Comparison of ENCODE assay signal across 31 cellular contexts in the genomic region with DNA sequence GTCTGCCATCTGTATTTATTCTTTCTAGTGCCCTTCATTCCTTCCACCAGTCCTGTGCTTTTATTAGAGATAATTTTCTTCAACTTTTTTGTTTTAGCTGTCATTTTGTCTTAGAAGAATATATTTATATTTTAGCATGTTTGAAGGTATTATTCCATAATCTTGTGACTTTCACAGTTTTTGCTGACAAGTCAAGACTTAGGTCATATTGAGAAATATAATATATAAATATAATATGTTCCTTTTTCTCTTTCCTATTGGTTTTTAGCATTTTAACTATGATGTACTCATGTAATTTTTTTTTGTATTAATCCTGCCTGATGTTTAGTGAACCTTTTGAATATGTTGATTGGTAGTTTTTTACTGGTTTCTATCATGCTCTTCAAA.
"Had no signal": no experiment of that assay in that cellular context is flagged by ENCODE, and none has a peak within 500 bp of the region (broad histone marks: within the 10 kb centered on the region; RNA-seq: fewer than 3 reads in every experiment).

No MANE protein-coding gene starts in this region.

- H3K4me3 Mint-ChIP-seq: activated B cell treated with CpG ODN at 0.5 μM for 24 hours; activated T-cell treated with anti-CD3 and anti-CD28 coated beads, Interleukin-2, amount 50 U/mL, for 24 hours; activated T-helper 1 cell treated with anti-CD3 and anti-CD28 coated beads, Interleukin-12 subunit alpha, Interleukin-12 subunit beta, Interleukin-2, Interleukin-4 antibody, amounts not matched to agents 30 ng/mL and 10 ng/mL and 1 ng/mL, durations not matched to agents 14 hours and 24 hours and 36 hours; dendritic cell treated with granulocyte-macrophage colony-stimulating factor and Interleukin-4, amounts not matched to agents 40 ng/mL and 50 ng/mL, for 4 days; endodermal cell; T-helper 17 cell; T-helper 2 cell treated with Interferon-gamma antibody and Interleukin-4, amounts not matched to agents 5 μg/mL and 100 μg/mL, for 36 hours had no signal

- DNase-seq: activated B cell treated with CpG ODN at 0.5 μM for 24 hours; activated CD4-positive, alpha-beta T cell treated with anti-CD3 and anti-CD28 coated beads for 48 hours; activated CD4-positive, alpha-beta T cell treated with anti-CD3 and anti-CD28 coated beads, Interleukin-2, amount 50 U/mL, for 1 hour; activated CD4-positive, alpha-beta T cell treated with anti-CD3 and anti-CD28 coated beads, Interleukin-2, amount 50 U/mL, for 48 hours; activated CD8-positive, alpha-beta memory T cell treated with anti-CD3 and anti-CD28 coated beads, Interleukin-2, amount 50 U/mL, for 48 hours; activated effector memory CD4-positive, alpha-beta T cell treated with anti-CD3 and anti-CD28 coated beads, Interleukin-2, amount 50 U/mL, for 16 hours; activated naive CD4-positive, alpha-beta T cell treated with anti-CD3 and anti-CD28 coated beads, Interleukin-2, amount 50 U/mL, for 16 hours; activated T-cell treated with anti-CD3 and anti-CD28 coated beads for 4 hours; activated T-cell treated with anti-CD3 and anti-CD28 coated beads, Interleukin-2, amount 50 U/mL, for 24 hours; adrenal gland; amygdala; aorta; body of pancreas; caudate nucleus; cerebellar nuclear complex; dorsolateral prefrontal cortex; effector memory CD4-positive, alpha-beta T cell; endodermal cell; foreskin fibroblast; head of caudate nucleus; T-helper 1 cell; T-helper 17 cell; T1000; WERI-Rb-1 had no signal

- H3K9me3 Mint-ChIP-seq: activated B cell treated with CpG ODN at 0.5 μM for 24 hours; activated T-cell treated with anti-CD3 and anti-CD28 coated beads, Interleukin-2, amount 50 U/mL, for 24 hours; dendritic cell treated with granulocyte-macrophage colony-stimulating factor and Interleukin-4, amounts not matched to agents 40 ng/mL and 50 ng/mL, for 4 days; endodermal cell had no signal

- FAIRE-seq: frontal cortex had no signal

- ATAC-seq: body of pancreas, esophagus mucosa, T-helper 17 cell had no signal

- H3K27ac ChIP-seq: adrenal gland, body of pancreas, coronary artery, dorsolateral prefrontal cortex, WERI-Rb-1 had no signal

- H3K4me1 Mint-ChIP-seq: activated B cell treated with CpG ODN at 0.5 μM for 24 hours, endodermal cell, T-helper 17 cell had no signal

- H3K36me3 ChIP-seq: adrenal gland, WERI-Rb-1 had no signal

- H3K9me3 ChIP-seq: adrenal gland, body of pancreas had no signal

- H3K27me3 ChIP-seq: adrenal gland, body of pancreas, dorsolateral prefrontal cortex had no signal

- H3K27ac Mint-ChIP-seq: activated B cell treated with CpG ODN at 0.5 μM for 24 hours; activated T-cell treated with anti-CD3 and anti-CD28 coated beads, Interleukin-2, amount 50 U/mL, for 24 hours; activated T-helper 1 cell treated with anti-CD3 and anti-CD28 coated beads, Interleukin-12 subunit alpha, Interleukin-12 subunit beta, Interleukin-2, Interleukin-4 antibody, amounts not matched to agents 30 ng/mL and 10 ng/mL and 1 ng/mL, durations not matched to agents 14 hours and 24 hours and 36 hours; activated T-helper 2 cell treated with anti-CD3 and anti-CD28 coated beads, Interferon-gamma antibody, Interleukin-2, Interleukin-4, amounts not matched to agents 10 μg/mL and 5 μg/mL and 100 μg/mL, durations not matched to agents 14 hours and 24 hours and 36 hours; dendritic cell treated with granulocyte-macrophage colony-stimulating factor and Interleukin-4, amounts not matched to agents 40 ng/mL and 50 ng/mL, for 4 days; endodermal cell; T-helper 17 cell; T-helper 2 cell treated with Interferon-gamma antibody and Interleukin-4, amounts not matched to agents 5 μg/mL and 100 μg/mL, for 36 hours had no signal

- H3K4me3 ChIP-seq: adrenal gland, body of pancreas, coronary artery, dorsolateral prefrontal cortex had no signal

- H3K27me3 Mint-ChIP-seq: activated T-cell treated with anti-CD3 and anti-CD28 coated beads, Interleukin-2, amount 50 U/mL, for 24 hours; dendritic cell treated with granulocyte-macrophage colony-stimulating factor and Interleukin-4, amounts not matched to agents 40 ng/mL and 50 ng/mL, for 4 days; T-helper 17 cell had no signal

- H3K4me1 ChIP-seq: adrenal gland, body of pancreas had no signal
